ENCODE assay signal across 12 cellular contexts in genomic region chr7:155752756-155753445, GRCh38. TPM values are rescaled to one million over a fixed set of nuclear protein-coding genes. Genes with fewer than 3 reads are reported as not detected.
DNase-seq lines count a peak whose midpoint lies in the region; ATAC-seq and TF ChIP-seq lines count a peak whose summit lies in the region.
"Had no signal": no experiment of that assay in that cellular context is flagged by ENCODE, and none has a peak within 500 bp of the region (broad histone marks: within the 10 kb centered on the region; RNA-seq: fewer than 3 reads in every experiment).

No MANE protein-coding gene starts in this region.

- no peaks in the 10 kb centered on the region for H3K9me3 ChIP-seq in PC-9 (ENCODE audit: insufficient read depth, low read depth)
- H3K9me3 ChIP-seq: neutrophil had no signal

- peak; percentile 80 for ATAC-seq in GM19438 (IDR thresholded peaks at IDR 0.05; ENCODE audit: low read depth, unreplicated experiment)
- ATAC-seq in HG03064 (IDR thresholded peaks at IDR 0.05; ENCODE audit: low read depth, unreplicated experiment), result peak; percentile 59
- no peak for ATAC-seq in activated naive CD4-positive, alpha-beta T cell treated with anti-CD3 and anti-CD28 coated beads, Interleukin-2, amount 50 U/mL, for 72 hours
- no peak for ATAC-seq in activated T-cell treated with anti-CD3 and anti-CD28 coated beads, Interleukin-2, amount 50 U/mL, for 4 hours
- ATAC-seq: Panc1 had no signal

- H3K27me3 Mint-ChIP-seq in activated T-cell treated with anti-CD3 and anti-CD28 coated beads, Interleukin-2, amount 50 U/mL, for 4 hours (ENCODE audit: low read depth), result no peaks in the 10 kb centered on the region

- no TSS peak for BruUV-seq in PC-9 (replicated peaks; lab: Mats Ljungman, UMichigan)

- in situ Hi-C loops in G401 (cut with HindIII; ENCODE audit: low sequenced_read_pairs), result no loop called here

- H3K4me1 Mint-ChIP-seq in activated T-cell treated with anti-CD3 and anti-CD28 coated beads, Interleukin-2, amount 50 U/mL, for 4 hours (ENCODE audit: low read depth), result peaks cover 72% of the 10 kb centered on the region

- POLR2A ChIA-PET in PC-9 (lab: Charles Lee; ENCODE audit: unreplicated experiment), result no interaction called here

- H3K79me2 ChIP-seq in PC-9 (ENCODE audit: low read depth), result peaks cover 65% of the 10 kb centered on the region

- TF ChIP-seq CTCF in GM10266 (IDR thresholded peaks at IDR 0.05; ENCODE audit: control insufficient read depth, insufficient read depth, low read depth, missing control alignments) (no peak), PC-9 (conservative IDR thresholded peaks at IDR 0.05) (no peak)

- H3K36me3 Mint-ChIP-seq in activated naive CD4-positive, alpha-beta T cell treated with anti-CD3 and anti-CD28 coated beads, Interleukin-2, amount 50 U/mL, for 72 hours, result peaks cover 0 to 50% of the 10 kb centered on the region in 2 donors
- H3K36me3 Mint-ChIP-seq in activated T-cell treated with anti-CD3 and anti-CD28 coated beads, Interleukin-2, amount 50 U/mL, for 4 hours (ENCODE audit: insufficient read depth), result peaks cover 23% of the 10 kb centered on the region

- H3K36me3 ChIP-seq in PC-9 (ENCODE audit: low read depth), result peaks cover 3% of the 10 kb centered on the region; the same call in 1 of the 2 replicates

- H4K20me1 ChIP-seq in PC-9 (ENCODE audit: insufficient read depth), result peaks cover 89% of the 10 kb centered on the region

- H3K4me1 ChIP-seq in PC-9 (replicated peaks; ENCODE audit: insufficient read depth), result no peaks in the 10 kb centered on the region

- no peaks in the 10 kb centered on the region for H3K9me2 ChIP-seq in PC-9 (ENCODE audit: insufficient read depth)

- no peak overlapping the region for H3K4me2 ChIP-seq in PC-9

- CTCF ChIA-PET in PC-9 (lab: Charles Lee), result no interaction called here

- no peak overlapping the region for H3K4me3 Mint-ChIP-seq in activated T-cell treated with anti-CD3 and anti-CD28 coated beads, Interleukin-2, amount 50 U/mL, for 4 hours

- no peak overlapping the region for H2AFZ ChIP-seq in PC-9

- peaks cover 0 to 4% of the 10 kb centered on the region in 2 donors for H3K9me3 Mint-ChIP-seq in activated naive CD4-positive, alpha-beta T cell treated with anti-CD3 and anti-CD28 coated beads, Interleukin-2, amount 50 U/mL, for 72 hours
- H3K9me3 Mint-ChIP-seq in activated T-cell treated with anti-CD3 and anti-CD28 coated beads, Interleukin-2, amount 50 U/mL, for 4 hours, result no peaks in the 10 kb centered on the region

- no peak overlapping the region for H3K4me3 ChIP-seq in PC-9

- H3K27ac ChIP-seq in PC-9, result no peak overlapping the region
- H3K27ac ChIP-seq: foreskin keratinocyte, neutrophil had no signal

- H3F3A ChIP-seq in PC-9 (ENCODE audit: insufficient read depth, low read depth), result no peaks in the 10 kb centered on the region

- peak; percentile 39 for DNase-seq in GM10266 (ENCODE audit: extremely low spot score)
- DNase-seq in activated naive CD4-positive, alpha-beta T cell treated with anti-CD3 and anti-CD28 coated beads, Interleukin-2, amount 50 U/mL, for 72 hours (ENCODE audit: low spot score in 2 of 2), result no peak
- DNase-seq in PC-9, result no peak
- DNase-seq in activated T-cell treated with anti-CD3 and anti-CD28 coated beads, Interleukin-2, amount 50 U/mL, for 4 hours, result no peak
- DNase-seq in stimulated activated CD4-positive, alpha-beta T cell treated with anti-CD3 and anti-CD28 coated beads, Interleukin-2, amount 100 ng/mL, for 24 hours, result no peak
- DNase-seq in G401 (ENCODE audit: low spot score), result no peak
- DNase-seq: DMS53 had no signal

- no peaks in the 10 kb centered on the region for H3K27me3 ChIP-seq in PC-9 (ENCODE audit: insufficient read depth, low read depth)
- H3K27me3 ChIP-seq: foreskin keratinocyte, neutrophil had no signal

- intact Hi-C loops in PC-9 (cut with micrococcal nuclease; ENCODE audit: unreplicated experiment), result no loop called here

- H3K27ac Mint-ChIP-seq in activated naive CD4-positive, alpha-beta T cell treated with anti-CD3 and anti-CD28 coated beads, Interleukin-2, amount 50 U/mL, for 72 hours, result peak overlapping the region; percentile 62 to 93

RNA-seq across cellular contexts. Expression of gene SHH, which starts 59.4 kb away (rescaled TPM):
- total RNA-seq in activated naive CD4-positive, alpha-beta T cell treated with anti-CD3 and anti-CD28 coated beads, Interleukin-2, amount 50 U/mL, for 72 hours, result not detected
- not detected in 2 replicates for total RNA-seq in PC-9 (2021)
- under 1 TPM in 2 of 3 donors, not detected in 1; 0.05 TPM for total RNA-seq in activated T-cell treated with anti-CD3 and anti-CD28 coated beads, Interleukin-2, amount 50 U/mL, for 4 hours
- total RNA-seq in G401 (2014; rRNA removed; shearing (Covaris generic)), result not detected in 2 replicates

Comparison
In these comparisons a context has a peak if more than half of its experiments do, and no peak if none do; other contexts are left out.
1. ATAC-seq: peak in GM19438 (single experiment) and HG03064 (single experiment); none in activated naive CD4-positive, alpha-beta T cell treated with anti-CD3 and anti-CD28 coated beads, Interleukin-2, amount 50 U/mL, for 72 hours (0 of 2) and activated T-cell treated with anti-CD3 and anti-CD28 coated beads, Interleukin-2, amount 50 U/mL, for 4 hours (0 of 2).